ENCODE assay signal across 8 cellular contexts in genomic region chr5:1799602-1800469, GRCh38. TPM values are rescaled to one million over a fixed set of nuclear protein-coding genes. Genes with fewer than 3 reads are reported as not detected.
DNase-seq lines count a peak whose midpoint lies in the region; ATAC-seq and TF ChIP-seq lines count a peak whose summit lies in the region.

TSS of gene MRPL36 (minus strand) at chr5:1799837. CDS start at chr5:1798935, 902 bp downstream.

- DNase-seq in CD1c-positive myeloid dendritic cell (ENCODE audit: extremely low spot score) (peak; percentile 98), HT-29 (ENCODE audit: low spot score) (peak; percentile 96), NK-92 (lab: John Stamatoyannopoulos, UW; ENCODE audit: unreplicated experiment) (peak; percentile 50), ecto neural progenitor cell (ENCODE audit: low spot score) (peak; percentile 98), lower leg skin (ENCODE audit: low spot score in 2 of 2) (peak; percentile 90 to 98)
- peak; percentile 92 for DNase-seq in activated CD8-positive, alpha-beta T cell treated with anti-CD3 and anti-CD28 coated beads, Interleukin-2, amount 10 ng/mL, durations not matched to agents 7 days and 5 days
- peak; percentile 91 to 96 for DNase-seq in stimulated activated CD4-positive, alpha-beta T cell treated with anti-CD3 and anti-CD28 coated beads, Interleukin-4, amount 100 ng/mL, for 4 hours

- TF ChIP-seq CTCF in lower leg skin (IDR thresholded peaks at IDR 0.05), result no peak

- WGBS in lower leg skin, 2 donors, result 4 to 8% methylated on average over 43 to 66 of the region's 68 CpGs

- POLR2A ChIA-PET in activated CD8-positive, alpha-beta T cell treated with anti-CD3 and anti-CD28 coated beads, Interleukin-2, amount 10 ng/mL, durations not matched to agents 7 days and 5 days (lab: Charles Lee), result interaction anchor here (1.0 to 1.5 kb wide), 3 partner anchors 10 to 64 kb away, joined by 3 to 5 read pairs (median 3); no protein-coding TSS in a partner anchor

- no peak for TF ChIP-seq POLR2A in lower leg skin (IDR thresholded peaks at IDR 0.05)

- H3K9me3 Mint-ChIP-seq in activated CD8-positive, alpha-beta T cell treated with anti-CD3 and anti-CD28 coated beads, Interleukin-2, amount 10 ng/mL, durations not matched to agents 7 days and 5 days (ENCODE audit: insufficient read depth), result no peaks in the 10 kb centered on the region

- H3K4me3 ChIP-seq in lower leg skin (ENCODE audit: low read depth, poor library complexity, severe bottlenecking), result peak within 1 kb of the TSS; percentile 82

- peaks cover 47% of the 10 kb centered on the region for H3K4me1 Mint-ChIP-seq in activated CD8-positive, alpha-beta T cell treated with anti-CD3 and anti-CD28 coated beads, Interleukin-2, amount 10 ng/mL, durations not matched to agents 7 days and 5 days (ENCODE audit: low read depth)

- peak within 1 kb of the TSS; percentile 95 for H3K27ac Mint-ChIP-seq in activated CD8-positive, alpha-beta T cell treated with anti-CD3 and anti-CD28 coated beads, Interleukin-2, amount 10 ng/mL, durations not matched to agents 7 days and 5 days

- peak within 1 kb of the TSS; percentile 98 for H3K4me3 Mint-ChIP-seq in activated CD8-positive, alpha-beta T cell treated with anti-CD3 and anti-CD28 coated beads, Interleukin-2, amount 10 ng/mL, durations not matched to agents 7 days and 5 days

- no peaks in the 10 kb centered on the region for H3K27me3 Mint-ChIP-seq in activated CD8-positive, alpha-beta T cell treated with anti-CD3 and anti-CD28 coated beads, Interleukin-2, amount 10 ng/mL, durations not matched to agents 7 days and 5 days (ENCODE audit: low read depth)

- H3K36me3 Mint-ChIP-seq in activated CD8-positive, alpha-beta T cell treated with anti-CD3 and anti-CD28 coated beads, Interleukin-2, amount 10 ng/mL, durations not matched to agents 7 days and 5 days (ENCODE audit: low read depth), result peaks cover 54% of the 10 kb centered on the region

- peak; percentile 46 for ATAC-seq in GM19455 (IDR thresholded peaks at IDR 0.05; ENCODE audit: unreplicated experiment)
- ATAC-seq in activated CD8-positive, alpha-beta T cell treated with anti-CD3 and anti-CD28 coated beads, Interleukin-2, amount 10 ng/mL, durations not matched to agents 7 days and 5 days, result peak; percentile 79

- intact Hi-C loops in lower leg skin (cut with DNase I; ENCODE audit: low total_unique reads), result no loop called here

- CTCF ChIA-PET in activated CD8-positive, alpha-beta T cell treated with anti-CD3 and anti-CD28 coated beads, Interleukin-2, amount 10 ng/mL, durations not matched to agents 7 days and 5 days (lab: Charles Lee), result interaction anchor here (0.9 to 4.5 kb wide), 8 partner anchors 7 to 63 kb away, joined by 3 to 21 read pairs (median 6); no protein-coding TSS in a partner anchor

RNA-seq across cellular contexts. Expression of gene MRPL36, which starts in this region (rescaled TPM):
- 140 and 145 TPM in 2 replicates for total RNA-seq in HT-29 (2014; rRNA removed; shearing (Covaris generic))
- total RNA-seq in activated CD8-positive, alpha-beta T cell treated with anti-CD3 and anti-CD28 coated beads, Interleukin-2, amount 10 ng/mL, durations not matched to agents 7 days and 5 days, result 10 to 100 TPM; 57.9 to 60.4 TPM
- 10 to 100 TPM; 34.6 to 59.4 (median 42.6) TPM for total RNA-seq in lower leg skin

Comparison
In these comparisons a context has a peak if more than half of its experiments do, and no peak if none do; other contexts are left out.
1. Peak in every context shown above with its lines: DNase-seq, ATAC-seq and H3K4me3 ChIP-seq.